Comparison of ENCODE assay signal across 9 cellular contexts in genomic region chr3:15557511-15557946, GRCh38. TPM values are rescaled to one million over a fixed set of nuclear protein-coding genes. Genes with fewer than 3 reads are reported as not detected.
DNase-seq lines count a peak whose midpoint lies in the region; ATAC-seq, FAIRE-seq and TF ChIP-seq lines count a peak whose summit lies in the region.
"Had no signal": no experiment of that assay in that cellular context is flagged by ENCODE, and none has a peak within 500 bp of the region (broad histone marks: within the 10 kb centered on the region; RNA-seq: fewer than 3 reads in every experiment).

No MANE protein-coding gene starts in this region.

- peak overlapping the region in 7 of 8 donors; percentile 3 to 86 (median 61) for H3K27ac Mint-ChIP-seq in CD8-positive, alpha-beta memory T cell
- H3K27ac Mint-ChIP-seq: activated naive CD8-positive, alpha-beta T cell had no signal

- H3K9me3 Mint-ChIP-seq in CD8-positive, alpha-beta memory T cell, result no peaks in the 10 kb centered on the region
- no peaks in the 10 kb centered on the region for H3K9me3 Mint-ChIP-seq in activated T-cell treated with anti-CD3 and anti-CD28 coated beads, Interleukin-2, amount 50 U/mL, for 4 hours

- H3K36me3 Mint-ChIP-seq in CD8-positive, alpha-beta memory T cell, result peaks cover 3 to 39% (median 9%) of the 10 kb centered on the region in 3 donors
- H3K36me3 Mint-ChIP-seq in activated T-cell treated with anti-CD3 and anti-CD28 coated beads, Interleukin-2, amount 50 U/mL, for 4 hours (ENCODE audit: insufficient read depth), result peaks cover 12% of the 10 kb centered on the region

- peak overlapping the region in 2 of 7 donors; percentile 29 to 32 for H3K4me3 Mint-ChIP-seq in CD8-positive, alpha-beta memory T cell
- no peak overlapping the region for H3K4me3 Mint-ChIP-seq in activated T-cell treated with anti-CD3 and anti-CD28 coated beads, Interleukin-2, amount 50 U/mL, for 4 hours
- H3K4me3 Mint-ChIP-seq: activated naive CD8-positive, alpha-beta T cell had no signal

- ATAC-seq in activated T-cell treated with anti-CD3 and anti-CD28 coated beads, Interleukin-2, amount 50 U/mL, for 4 hours, result peak; percentile 82 to 89

- no peaks in the 10 kb centered on the region for H3K9me3 ChIP-seq in CD8-positive, alpha-beta memory T cell (ENCODE audit: low read length)
- H3K9me3 ChIP-seq in parathyroid adenoma (ENCODE audit: control insufficient read depth, low read length), result no peaks in the 10 kb centered on the region
- H3K9me3 ChIP-seq in sigmoid colon, result no peaks in the 10 kb centered on the region

- FAIRE-seq in GM19239 (lab: Jason Lieb, UNC), result peak; percentile 90

- H3K4me1 Mint-ChIP-seq in CD8-positive, alpha-beta memory T cell, result peaks cover 21 to 41% (median 22%) of the 10 kb centered on the region in 3 donors
- H3K4me1 Mint-ChIP-seq in activated T-cell treated with anti-CD3 and anti-CD28 coated beads, Interleukin-2, amount 50 U/mL, for 4 hours (ENCODE audit: low read depth), result peaks cover 19% of the 10 kb centered on the region

- H3K36me3 ChIP-seq in CD8-positive, alpha-beta memory T cell (ENCODE audit: insufficient read depth, low read length), result peaks cover under 1% of the 10 kb centered on the region
- H3K36me3 ChIP-seq in parathyroid adenoma (ENCODE audit: control insufficient read depth, insufficient read depth, low read length), result no peaks in the 10 kb centered on the region
- H3K36me3 ChIP-seq in sigmoid colon, result peaks cover 6 to 33% (median 8%) of the 10 kb centered on the region in 4 donors

- no peak overlapping the region for H3K9ac ChIP-seq in parathyroid adenoma

- no peaks in the 10 kb centered on the region for H3K27me3 Mint-ChIP-seq in CD8-positive, alpha-beta memory T cell
- H3K27me3 Mint-ChIP-seq in activated T-cell treated with anti-CD3 and anti-CD28 coated beads, Interleukin-2, amount 50 U/mL, for 4 hours (ENCODE audit: low read depth), result no peaks in the 10 kb centered on the region
- H3K27me3 Mint-ChIP-seq: activated naive CD8-positive, alpha-beta T cell had no signal

- no peak for TF ChIP-seq POLR2A in sigmoid colon (IDR thresholded peaks at IDR 0.05)

- peak; percentile 81 for TF ChIP-seq CTCF in parathyroid adenoma (IDR thresholded peaks at IDR 0.05)
- peak in 2 of 4 experiments; percentile 30 to 49 for TF ChIP-seq CTCF in sigmoid colon (IDR thresholded peaks at IDR 0.05)

- intact Hi-C loops in sigmoid colon (cut with DNase I), result loop anchor here (2.0 kb wide), 1 partner anchor 131 kb away; the partner anchor contains the start of genes EAF1 and METTL6

- no peak overlapping the region for H3K27ac ChIP-seq in CD8-positive, alpha-beta memory T cell (ENCODE audit: low read depth, low read length)
- H3K27ac ChIP-seq in parathyroid adenoma, result no peak overlapping the region
- H3K27ac ChIP-seq in sigmoid colon, result no peak overlapping the region

- no peaks in the 10 kb centered on the region for H3K79me2 ChIP-seq in parathyroid adenoma

- WGBS in sigmoid colon, 2 donors, result 0 to 9% methylated on average over 3 of the region's 3 CpGs

- TF ChIP-seq EP300 in sigmoid colon (IDR thresholded peaks at IDR 0.05), result no peak

- H3K4me3 ChIP-seq in CD8-positive, alpha-beta memory T cell (ENCODE audit: low read length), result no peak overlapping the region
- H3K4me3 ChIP-seq in parathyroid adenoma (ENCODE audit: low read depth, low read length) (peak overlapping the region; percentile 3), sigmoid colon (no peak overlapping the region)

- peak overlapping the region; percentile 14 for H2AFZ ChIP-seq in parathyroid adenoma

- peaks cover 17% of the 10 kb centered on the region for H3K4me1 ChIP-seq in CD8-positive, alpha-beta memory T cell (ENCODE audit: insufficient read depth, low read length)
- H3K4me1 ChIP-seq in parathyroid adenoma (peaks cover 15% of the 10 kb centered on the region), sigmoid colon (no peaks in the 10 kb centered on the region)

- H3K4me2 ChIP-seq in parathyroid adenoma (ENCODE audit: low read length), result no peak overlapping the region

- POLR2A ChIA-PET in CD8-positive, alpha-beta memory T cell (lab: Charles Lee), result interaction anchor here (0.6 kb wide), 1 partner anchor 1292 kb away, joined by 8 read pairs; no protein-coding TSS in a partner anchor

- DNase-seq in CD8-positive, alpha-beta memory T cell, result peak; percentile 27 to 76 (median 45)
- DNase-seq in GM19239 (ENCODE audit: insufficient read length, low spot score) (peak; percentile 15), HK-2 (ENCODE audit: unreplicated experiment) (peak; percentile 6), OCI-M1 (lab: John Stamatoyannopoulos, UW) (peak; percentile 89), fibroblast of the conjunctiva (ENCODE audit: low read depth) (peak; percentile 57), sigmoid colon (no peak)
- DNase-seq in activated T-cell treated with anti-CD3 and anti-CD28 coated beads, Interleukin-2, amount 50 U/mL, for 4 hours, result peak; percentile 29

- CTCF ChIA-PET in CD8-positive, alpha-beta memory T cell (lab: Charles Lee), result interaction anchor here (0.6 to 2.3 kb wide), 9 partner anchors 10 to 355 kb away, joined by 3 to 7 read pairs (median 3); no protein-coding TSS in a partner anchor

- no peaks in the 10 kb centered on the region for H3K27me3 ChIP-seq in CD8-positive, alpha-beta memory T cell (ENCODE audit: insufficient read depth, low read length, poor library complexity, severe bottlenecking)
- no peaks in the 10 kb centered on the region for H3K27me3 ChIP-seq in parathyroid adenoma (ENCODE audit: control insufficient read depth, insufficient read depth, low read length)
- H3K27me3 ChIP-seq in sigmoid colon, result no peaks in the 10 kb centered on the region

RNA-seq across cellular contexts. Expression of gene COLQ, which starts 36.0 kb away (rescaled TPM):
- 1 to 10 TPM; 1.1 to 1.6 TPM for total RNA-seq in CD8-positive, alpha-beta memory T cell
- polyA plus RNA-seq in CD8-positive, alpha-beta memory T cell, result 17.3 TPM
- 1 to 10 TPM in 2 of 3 donors, under 1 TPM in 1; 0.71 to 1.3 (median 1.2) TPM for total RNA-seq in activated T-cell treated with anti-CD3 and anti-CD28 coated beads, Interleukin-2, amount 50 U/mL, for 4 hours
- 1 to 10 TPM; 1.2 to 5.3 (median 2.1) TPM for total RNA-seq in sigmoid colon
- 1 to 10 TPM in 1 of 3 donors, under 1 TPM in 1, not detected in 1; 0.69 to 1.7 TPM for polyA plus RNA-seq in sigmoid colon

RNA-seq across cellular contexts. Expression of gene HACL1, which starts 43.8 kb away (rescaled TPM):
- 10 to 100 TPM; 34.6 to 37.7 TPM for total RNA-seq in CD8-positive, alpha-beta memory T cell
- polyA plus RNA-seq in CD8-positive, alpha-beta memory T cell, result 35.0 TPM
- 10 to 100 TPM; 23.1 to 34.5 (median 29.6) TPM for total RNA-seq in activated T-cell treated with anti-CD3 and anti-CD28 coated beads, Interleukin-2, amount 50 U/mL, for 4 hours
- total RNA-seq in sigmoid colon, result 10 to 100 TPM; 15.5 to 24.7 (median 22.1) TPM
- polyA plus RNA-seq in sigmoid colon, result 10 to 100 TPM; 10.9 to 13.4 (median 13.2) TPM

RNA-seq across cellular contexts. Expression of gene BTD, which starts 44.0 kb away (rescaled TPM):
- total RNA-seq in CD8-positive, alpha-beta memory T cell, result 1 to 10 TPM; 5.5 to 6.0 TPM
- 20.7 TPM for polyA plus RNA-seq in CD8-positive, alpha-beta memory T cell
- total RNA-seq in activated T-cell treated with anti-CD3 and anti-CD28 coated beads, Interleukin-2, amount 50 U/mL, for 4 hours, result 1 to 10 TPM; 3.0 to 3.3 (median 3.0) TPM
- total RNA-seq in sigmoid colon, result 10 to 100 TPM; 23.5 to 35.5 (median 30.1) TPM
- polyA plus RNA-seq in sigmoid colon, result 10 to 100 TPM in 1 of 3 donors, 1 to 10 TPM in 2; 6.6 to 13.5 (median 7.2) TPM
